In genomic region chr12:68686262-68686594, GRCh38 we compare ENCODE assay signal across 2 cellular contexts.
TF ChIP-seq lines count a peak whose summit lies in the region.

No MANE protein-coding gene starts in this region.

TF ChIP-seq in SK-N-SH, 30 proteins besides CTCF, POLR2A, EP300 and RAD21 (continued from another document):
- TF ChIP-seq RXRA (IDR thresholded peaks at IDR 0.05; ENCODE audit: borderline replicate concordance, low read depth), result no peak
- no peak for TF ChIP-seq RFX5 (IDR thresholded peaks at IDR 0.05; ENCODE audit: low read length)
- TF ChIP-seq USF1 (IDR thresholded peaks at IDR 0.05; ENCODE audit: borderline replicate concordance, low read depth), result no peak
- no peak for TF ChIP-seq YY1 (IDR thresholded peaks at IDR 0.05; ENCODE audit: low read depth)
- TF ChIP-seq FOXJ3 (CRISPR knock-in tag; IDR thresholded peaks at IDR 0.05), result no peak
- TF ChIP-seq TAF1 (IDR thresholded peaks at IDR 0.05; ENCODE audit: borderline replicate concordance, low read depth, low read length), result no peak
- TF ChIP-seq EZH2phosphoT487 (IDR thresholded peaks at IDR 0.05; ENCODE audit: borderline replicate concordance, low read depth), result no peak
- no peak for TF ChIP-seq USF2 (IDR thresholded peaks at IDR 0.05; ENCODE audit: borderline replicate concordance, low read depth, low read length)
- no peak for TF ChIP-seq NFIC (IDR thresholded peaks at IDR 0.05; ENCODE audit: borderline replicate concordance)
- no peak for TF ChIP-seq SIN3A (IDR thresholded peaks at IDR 0.05; ENCODE audit: borderline replicate concordance, low read depth, low read length)
- TF ChIP-seq FOXM1 (IDR thresholded peaks at IDR 0.05; ENCODE audit: low read depth), result no peak
- no peak for TF ChIP-seq IRF3 (IDR thresholded peaks at IDR 0.05; ENCODE audit: low read depth, low read length)
- no peak for TF ChIP-seq MEF2A (IDR thresholded peaks at IDR 0.05; ENCODE audit: borderline replicate concordance, low read depth)
- no peak for TF ChIP-seq GABPA (IDR thresholded peaks at IDR 0.05; ENCODE audit: low read depth)

TF ChIP-seq in SK-N-SH treated with all-trans-retinoic acid at 6 μM for 48 hours, 23 proteins besides CTCF, POLR2A, EP300 and RAD21 (continued from another document):
- TF ChIP-seq PATZ1 (CRISPR knock-in tag; IDR thresholded peaks at IDR 0.05; ENCODE audit: borderline replicate concordance), result no peak
- TF ChIP-seq GLIS3 (CRISPR knock-in tag; IDR thresholded peaks at IDR 0.05), result no peak
- no peak for TF ChIP-seq ZNF8 (CRISPR knock-in tag; IDR thresholded peaks at IDR 0.05)
- TF ChIP-seq CSRNP3 (CRISPR knock-in tag; IDR thresholded peaks at IDR 0.05), result no peak
- TF ChIP-seq PPARA (CRISPR knock-in tag; IDR thresholded peaks at IDR 0.05; ENCODE audit: borderline replicate concordance), result no peak
